Comparison of ENCODE assay signal across 12 cellular contexts in the genomic region with DNA sequence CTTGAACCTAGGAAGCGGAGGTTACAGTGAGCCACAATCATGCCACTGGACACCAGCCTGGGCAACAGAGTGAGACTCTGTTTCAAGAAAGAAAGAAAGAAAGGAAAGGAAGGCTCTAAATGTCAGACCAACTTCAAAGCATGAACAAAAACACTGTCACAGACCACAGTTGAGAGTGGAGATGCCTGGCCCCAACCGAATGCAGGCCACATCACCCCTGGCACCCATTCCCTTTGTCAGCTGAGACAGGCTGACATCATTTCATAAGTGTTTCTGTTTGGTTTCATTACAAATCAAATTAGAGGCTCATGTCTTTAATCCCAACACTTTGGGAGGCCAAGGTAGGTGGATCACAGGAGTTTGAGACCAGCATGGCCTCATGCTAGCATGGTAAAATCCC. TPM values are rescaled to one million over a fixed set of nuclear protein-coding genes. Genes with fewer than 3 reads are reported as not detected.
DNase-seq lines count a peak whose midpoint lies in the region; TF ChIP-seq lines count a peak whose summit lies in the region.
"Had no signal": no experiment of that assay in that cellular context is flagged by ENCODE, and none has a peak within 500 bp of the region (broad histone marks: within the 10 kb centered on the region; RNA-seq: fewer than 3 reads in every experiment).

No MANE protein-coding gene starts in this region.

- H3K4me3 Mint-ChIP-seq in HFFc6 (no peak overlapping the region), progenitor cell of endocrine pancreas (ENCODE audit: low read depth) (no peak overlapping the region)

- H3K9me3 Mint-ChIP-seq in HFFc6, result no peaks in the 10 kb centered on the region
- H3K9me3 Mint-ChIP-seq in progenitor cell of endocrine pancreas (ENCODE audit: low read depth), result no peaks in the 10 kb centered on the region

- H3K4me1 Mint-ChIP-seq in HFFc6 (ENCODE audit: low read depth) (no peaks in the 10 kb centered on the region), progenitor cell of endocrine pancreas (ENCODE audit: low read depth) (peaks cover 2% of the 10 kb centered on the region)

- peaks cover 11% of the 10 kb centered on the region for H3K27me3 Mint-ChIP-seq in HFFc6 (ENCODE audit: insufficient read depth)
- H3K27me3 Mint-ChIP-seq in progenitor cell of endocrine pancreas, result no peaks in the 10 kb centered on the region

- TF ChIP-seq CTCF in HFFc6 (IDR thresholded peaks at IDR 0.05) (no peak), dorsolateral prefrontal cortex (IDR thresholded peaks at IDR 0.05 in 54 of 56, conservative IDR thresholded peaks at IDR 0.05 in 2 of 56; ENCODE audit: low read depth in 1 of 56, partially characterized antibody in 56 of 56) (no peak), progenitor cell of endocrine pancreas (IDR thresholded peaks at IDR 0.05; ENCODE audit: unreplicated experiment) (no peak)

- peak overlapping the region; percentile 44 to 92 (median 81) for H3K27ac ChIP-seq in dorsolateral prefrontal cortex
- H3K27ac ChIP-seq: colonic mucosa had no signal

- DNase-seq in AG20443 (ENCODE audit: low spot score) (peak; percentile 65), HFFc6 (no peak), dorsolateral prefrontal cortex (peak in 4 of 10 donors; percentile 31 to 63 (median 48)), progenitor cell of endocrine pancreas (ENCODE audit: low spot score, unreplicated experiment) (no peak), HUDEP-2 (lab: John Stamatoyannopoulos, UW; ENCODE audit: unreplicated experiment in 76 of 76) (no peak), NCI-H345 (lab: John Stamatoyannopoulos, UW) (no peak), cortex of kidney (lab: John Stamatoyannopoulos, UW) (no peak)
- DNase-seq: activated CD4-positive, alpha-beta T cell treated with anti-CD3 and anti-CD28 coated beads for 48 hours; activated gamma-delta T cell; colonic mucosa; NCI-H2227 treated with DMSO at 0.1 percent for 48 hours; OCI-M1 had no signal

- peak overlapping the region; percentile 61 for H3K27ac Mint-ChIP-seq in HFFc6
- peak overlapping the region; percentile 83 for H3K27ac Mint-ChIP-seq in progenitor cell of endocrine pancreas

- peak overlapping the region in 4 of 59 donors; percentile 5 to 10 (median 6) for H3K4me3 ChIP-seq in dorsolateral prefrontal cortex
- H3K4me3 ChIP-seq: colonic mucosa had no signal

- H3K36me3 Mint-ChIP-seq in HFFc6 (ENCODE audit: low read depth) (peaks cover 28% of the 10 kb centered on the region), progenitor cell of endocrine pancreas (ENCODE audit: insufficient read depth) (peaks cover 18% of the 10 kb centered on the region)

- no peaks in the 10 kb centered on the region for H3K27me3 ChIP-seq in dorsolateral prefrontal cortex
- H3K27me3 ChIP-seq: colonic mucosa had no signal

- intact Hi-C loops in dorsolateral prefrontal cortex (cut with DNase I), result no loop called here

RNA-seq across cellular contexts. Expression of a gene that starts 28.6 kb away (rescaled TPM):
- total RNA-seq in HFFc6 (2021; fragmentation: NEBNext Ultra II Directional; extraction: Animal tissue kit (Norgen Biotek cat#: 25700)), result 10 to 100 TPM; 50.3 to 68.8 (median 54.8) TPM
- 10 to 100 TPM; 37.6 to 88.4 (median 49.0) TPM for total RNA-seq in dorsolateral prefrontal cortex
- 86.6 and 87.8 TPM in 2 replicates for total RNA-seq in progenitor cell of endocrine pancreas
